1 cellular context compared by ENCODE assay signal in genomic region chr11:102582140-102582539, GRCh38.
A peak's percentile ranks its signal among the peaks of the same experiment; 100 is the strongest.
TF ChIP-seq lines count a peak whose summit lies in the region.

No MANE protein-coding gene starts in this region.

TF ChIP-seq in K562, 482 proteins besides CTCF, POLR2A, EP300 and RAD21:
- TF ChIP-seq SMAD4 (CRISPR knock-in tag; conservative IDR thresholded peaks at IDR 0.05) (no peak), TFE3 (CRISPR knock-in tag; IDR thresholded peaks at IDR 0.05) (0 out of 2 replicates have a peak, but pooled peaks have one; percentile 22)
